In genomic region chr15:58330836-58331561, GRCh38 we compare ENCODE assay signal across 9 cellular contexts.
DNase-seq lines count a peak whose midpoint lies in the region; ATAC-seq and TF ChIP-seq lines count a peak whose summit lies in the region.
"Had no signal": no experiment of that assay in that cellular context is flagged by ENCODE, and none has a peak within 500 bp of the region (broad histone marks: within the 10 kb centered on the region; RNA-seq: fewer than 3 reads in every experiment).

No MANE protein-coding gene starts in this region.

- peaks cover 0 to 4% (median 0%) of the 10 kb centered on the region in 5 donors for H3K27me3 Mint-ChIP-seq in naive thymus-derived CD4-positive, alpha-beta T cell

- peak overlapping the region; percentile 94 for H3K27ac ChIP-seq in ACC112 (ENCODE audit: low read depth, low read length)
- no peak overlapping the region for H3K27ac ChIP-seq in KMS-11
- H3K27ac ChIP-seq in caudate nucleus (ENCODE audit: low read depth, low read length), result peak overlapping the region; percentile 76
- H3K27ac ChIP-seq in naive thymus-derived CD4-positive, alpha-beta T cell (ENCODE audit: low read depth, low read length), result no peak overlapping the region

- peak overlapping the region; percentile 24; the same call in 1 of the 2 replicates for H3K4me3 ChIP-seq in ACC112 (ENCODE audit: low read depth, low read length)
- no peak overlapping the region for H3K4me3 ChIP-seq in KMS-11 (IDR thresholded peaks at IDR 0.05; ENCODE audit: insufficient read depth, low read depth, low read length)
- H3K4me3 ChIP-seq in naive thymus-derived CD4-positive, alpha-beta T cell (ENCODE audit: low read length), result no peak overlapping the region

- peak overlapping the region; percentile 34; the same call in 1 of the 2 replicates for H3K4me2 ChIP-seq in KMS-11

- CTCF ChIA-PET in naive thymus-derived CD4-positive, alpha-beta T cell (lab: Charles Lee), result no interaction called here

- DNase-seq in caudate nucleus (lab: John Stamatoyannopoulos, UW) (no peak), NCI-H2227 (lab: John Stamatoyannopoulos, UW; ENCODE audit: unreplicated experiment) (no peak), SIG-M5 (lab: John Stamatoyannopoulos, UW) (no peak), GM13976 (ENCODE audit: low spot score) (no peak)
- DNase-seq in naive thymus-derived CD4-positive, alpha-beta T cell, result no peak
- DNase-seq: NCI-H2081 treated with DMSO at 0.1 percent for 48 hours had no signal

- no peaks in the 10 kb centered on the region for H3K79me2 ChIP-seq in ACC112 (ENCODE audit: control insufficient read depth, insufficient read depth, low read length, unreplicated experiment)
- no peaks in the 10 kb centered on the region for H3K79me2 ChIP-seq in KMS-11 (ENCODE audit: insufficient read depth, low read depth)

- H3K36me3 Mint-ChIP-seq in naive thymus-derived CD4-positive, alpha-beta T cell, result peaks cover 0 to 17% (median 0%) of the 10 kb centered on the region in 5 donors

- peak overlapping the region; percentile 49 for H2AFZ ChIP-seq in ACC112 (ENCODE audit: low read length, unreplicated experiment)
- no peak overlapping the region for H2AFZ ChIP-seq in KMS-11 (ENCODE audit: low read depth)

- TF ChIP-seq CTCF in KMS-11 (conservative IDR thresholded peaks at IDR 0.05; ENCODE audit: low read depth, low read length) (no peak), GM13976 (IDR thresholded peaks at IDR 0.05; ENCODE audit: borderline replicate concordance, control extremely low read depth, extremely low read depth, insufficient read depth, missing control alignments) (no peak)

- H3K4me1 ChIP-seq in ACC112 (ENCODE audit: control insufficient read depth, insufficient read depth, low read length, unreplicated experiment), result peaks cover 32% of the 10 kb centered on the region
- peaks cover 18% of the 10 kb centered on the region for H3K4me1 ChIP-seq in KMS-11 (ENCODE audit: low read depth, poor library complexity, severe bottlenecking)
- H3K4me1 ChIP-seq in naive thymus-derived CD4-positive, alpha-beta T cell (ENCODE audit: control insufficient read depth in 2 of 2, insufficient read depth in 2 of 2, low read length in 2 of 2), result peaks cover 13 to 23% of the 10 kb centered on the region in 2 donors

- H3K4me3 Mint-ChIP-seq in naive thymus-derived CD4-positive, alpha-beta T cell, result peak overlapping the region in 5 of 10 donors; percentile 0 to 53 (median 48)

- in situ Hi-C loops in GM13976 (cut with MboI; ENCODE audit: low sequenced_read_pairs, unreplicated experiment), result no loop called here

- H4K20me1 ChIP-seq in KMS-11 (ENCODE audit: insufficient read depth), result no peaks in the 10 kb centered on the region

- H3K4me1 Mint-ChIP-seq in naive thymus-derived CD4-positive, alpha-beta T cell, result peaks cover 26 to 48% (median 41%) of the 10 kb centered on the region in 7 donors

- peaks cover 0 to 11% (median 3%) of the 10 kb centered on the region in 11 donors for H3K9me3 Mint-ChIP-seq in naive thymus-derived CD4-positive, alpha-beta T cell

- H3K27me3 ChIP-seq in ACC112 (ENCODE audit: insufficient read depth, low read length), result no peaks in the 10 kb centered on the region
- no peaks in the 10 kb centered on the region for H3K27me3 ChIP-seq in KMS-11 (ENCODE audit: insufficient read depth, low read depth)
- H3K27me3 ChIP-seq in naive thymus-derived CD4-positive, alpha-beta T cell (ENCODE audit: control insufficient read depth in 2 of 2, insufficient read depth in 2 of 2, low read length in 2 of 2), result no peaks in the 10 kb centered on the region

- intact Hi-C loops in naive thymus-derived CD4-positive, alpha-beta T cell (cut with micrococcal nuclease), result loop anchor here in 1 of 2 donors (5.0 to 10.0 kb wide), 2 partner anchors 126 to 414 kb away; partner anchors contain the start of gene ADAM10

- H3K36me3 ChIP-seq in ACC112 (ENCODE audit: insufficient read depth, low read length) (no peaks in the 10 kb centered on the region), KMS-11 (ENCODE audit: insufficient read depth) (no peaks in the 10 kb centered on the region; the same call in 1 of the 2 replicates)
- no peaks in the 10 kb centered on the region for H3K36me3 ChIP-seq in naive thymus-derived CD4-positive, alpha-beta T cell (ENCODE audit: control insufficient read depth in 2 of 3, insufficient read depth in 3 of 3, low read length in 3 of 3)

- no peak for ATAC-seq in naive thymus-derived CD4-positive, alpha-beta T cell
- ATAC-seq in HG02870 (IDR thresholded peaks at IDR 0.05; ENCODE audit: unreplicated experiment), result no peak

- peak overlapping the region in 6 of 9 donors; percentile 38 to 89 (median 84) for H3K27ac Mint-ChIP-seq in naive thymus-derived CD4-positive, alpha-beta T cell

- H3K9ac ChIP-seq in KMS-11, result no peak overlapping the region

- H3K9me3 ChIP-seq in naive thymus-derived CD4-positive, alpha-beta T cell (ENCODE audit: control insufficient read depth in 2 of 3, low read length in 3 of 3), result no peaks in the 10 kb centered on the region

- POLR2A ChIA-PET in naive thymus-derived CD4-positive, alpha-beta T cell (lab: Charles Lee), result no interaction called here

Comparison
In these comparisons a context has a peak if more than half of its experiments do, and no peak if none do; other contexts are left out.
1. H3K27ac ChIP-seq: peak in ACC112 (single experiment) and caudate nucleus (single experiment); none in KMS-11 (single experiment) and naive thymus-derived CD4-positive, alpha-beta T cell (single experiment).